18 cellular contexts compared by ENCODE assay signal in the genomic region with DNA sequence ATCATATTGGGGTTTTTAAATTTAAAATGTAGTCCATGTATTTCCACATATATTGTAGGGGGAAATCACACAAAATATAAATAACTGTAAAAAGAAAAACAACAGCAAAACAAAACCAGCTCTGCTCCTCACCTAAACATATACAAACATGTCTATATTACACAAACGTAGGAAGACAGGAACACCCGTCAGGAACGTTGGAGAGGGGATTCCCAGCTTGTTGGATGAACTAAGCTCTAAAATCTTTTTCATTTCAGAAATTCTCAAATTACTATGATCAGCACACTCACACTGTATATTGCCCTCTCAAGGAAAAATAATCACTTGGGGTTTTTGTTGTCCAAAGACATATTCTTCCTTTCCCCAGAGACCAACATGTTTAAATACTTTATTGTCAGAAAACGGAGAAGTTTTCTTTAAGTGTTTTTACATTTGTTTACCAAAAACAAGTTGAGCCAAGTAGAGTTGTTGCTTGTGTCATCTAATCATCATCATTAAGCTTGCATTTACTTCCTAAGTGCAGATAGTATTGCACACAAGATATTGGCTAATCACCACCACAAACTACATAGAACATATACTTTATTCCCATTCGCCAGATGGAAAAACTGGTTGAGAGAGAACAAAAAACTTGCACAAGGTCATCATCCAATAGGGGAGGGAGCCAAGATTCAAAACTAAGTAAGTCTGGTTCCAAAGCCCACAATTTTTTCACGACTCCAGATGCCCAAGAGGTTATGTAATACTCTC. TPM values are rescaled to one million over a fixed set of nuclear protein-coding genes. Genes with fewer than 3 reads are reported as not detected.
"Had no signal": no experiment of that assay in that cellular context is flagged by ENCODE, and none has a peak within 500 bp of the region (broad histone marks: within the 10 kb centered on the region; RNA-seq: fewer than 3 reads in every experiment).

No MANE protein-coding gene starts in this region.

- H3K4me3 ChIP-seq: colonic mucosa, gastroesophageal sphincter, pancreas, thyroid gland had no signal

- H3K27me3 ChIP-seq: colonic mucosa, gastroesophageal sphincter, pancreas, thyroid gland had no signal

- H3K36me3 Mint-ChIP-seq: mesothelial cell of epicardium had no signal

- DNase-seq: activated CD4-positive, alpha-beta T cell treated with anti-CD3 and anti-CD28 coated beads for 4 hours; activated naive CD4-positive, alpha-beta T cell; colonic mucosa; effector CD4-positive, alpha-beta T cell; kidney; pancreas; retina; T-helper 1 cell; thyroid gland; WERI-Rb-1 had no signal

- H3K27ac Mint-ChIP-seq: activated T-helper 1 cell treated with anti-CD3 and anti-CD28 coated beads, Interleukin-12 subunit alpha, Interleukin-12 subunit beta, Interleukin-2, Interleukin-4 antibody, amounts not matched to agents 30 ng/mL and 10 ng/mL and 1 ng/mL, durations not matched to agents 14 hours and 24 hours and 36 hours; mesothelial cell of epicardium had no signal

- H3K9me3 Mint-ChIP-seq: neural crest cell had no signal

- H3K4me1 ChIP-seq: colonic mucosa, gastroesophageal sphincter, thyroid gland had no signal

- H3K4me3 Mint-ChIP-seq: activated T-helper 1 cell treated with anti-CD3 and anti-CD28 coated beads, Interleukin-12 subunit alpha, Interleukin-12 subunit beta, Interleukin-2, Interleukin-4 antibody, amounts not matched to agents 30 ng/mL and 10 ng/mL and 1 ng/mL, durations not matched to agents 14 hours and 24 hours and 36 hours; mesothelial cell of epicardium; neural crest cell had no signal

- H3K36me3 ChIP-seq: colonic mucosa, gastroesophageal sphincter, pancreas, thyroid gland, WERI-Rb-1 had no signal

- H3K27ac ChIP-seq: colonic mucosa, gastroesophageal sphincter, pancreas, thyroid gland, WERI-Rb-1 had no signal

- H3K9me3 ChIP-seq: colonic mucosa, gastroesophageal sphincter, pancreas, thyroid gland had no signal

RNA-seq across cellular contexts. Expression of gene TLR10, which starts 2.4 kb away (rescaled TPM):
- total RNA-seq: activated T-helper 1 cell treated with anti-CD3 and anti-CD28 coated beads, Interleukin-12 subunit alpha, Interleukin-12 subunit beta, Interleukin-2, Interleukin-4 antibody, amounts not matched to agents 30 ng/mL and 10 ng/mL and 1 ng/mL, durations not matched to agents 14 hours and 24 hours and 36 hours; astrocyte; endothelial cell of umbilical vein; left ventricle myocardium superior; mesothelial cell of epicardium; myocyte; neural crest cell had no signal

RNA-seq across cellular contexts. Expression of gene TLR1, which starts 19.4 kb away (rescaled TPM):
- total RNA-seq: neural crest cell had no signal
